Comparison of ENCODE assay signal across 11 cellular contexts in the genomic region with DNA sequence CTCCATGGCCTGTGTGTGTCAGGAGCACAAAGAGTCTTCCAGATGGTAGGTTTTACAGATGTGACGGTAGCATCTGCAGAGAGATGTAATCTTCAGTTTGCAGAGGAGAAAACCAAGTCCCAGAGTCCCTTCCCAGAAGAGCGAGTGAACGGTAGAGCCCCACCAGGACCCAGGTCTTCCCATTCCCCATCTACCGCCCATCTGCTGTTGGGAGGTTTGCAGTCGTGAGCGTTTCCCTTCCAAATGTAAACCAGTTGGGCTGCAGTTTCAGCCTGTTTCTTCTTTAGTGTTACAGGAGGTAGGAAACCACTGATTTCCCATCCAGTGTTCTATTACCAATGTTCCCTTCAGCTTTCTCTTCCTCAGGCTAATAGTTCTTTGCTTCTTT. TPM values are rescaled to one million over a fixed set of nuclear protein-coding genes. Genes with fewer than 3 reads are reported as not detected.
DNase-seq lines count a peak whose midpoint lies in the region; ATAC-seq, FAIRE-seq and TF ChIP-seq lines count a peak whose summit lies in the region.
"Had no signal": no experiment of that assay in that cellular context is flagged by ENCODE, and none has a peak within 500 bp of the region (broad histone marks: within the 10 kb centered on the region; RNA-seq: fewer than 3 reads in every experiment).

No MANE protein-coding gene starts in this region.

- H3K27ac Mint-ChIP-seq in activated CD4-positive, alpha-beta T cell treated with anti-CD3 and anti-CD28 coated beads for 36 hours: peak overlapping the region; percentile 51
- H3K27ac Mint-ChIP-seq: activated CD4-positive, alpha-beta T cell treated with anti-CD3 and anti-CD28 coated beads, Interleukin-2, amount 10 ng/mL, durations not matched to agents 7 days and 5 days had no signal

- H3K4me1 ChIP-seq in keratinocyte (ENCODE audit: control insufficient read depth, extremely low read depth, insufficient read depth, low read length): peaks cover 53% of the 10 kb centered on the region
- H3K4me1 ChIP-seq in smooth muscle cell (ENCODE audit: low read depth): peaks cover 9% of the 10 kb centered on the region
- peaks cover 15 to 78% (median 38%) of the 10 kb centered on the region in 3 donors for H3K4me1 ChIP-seq in esophagus squamous epithelium

- peaks cover 57% of the 10 kb centered on the region for H3K4me1 Mint-ChIP-seq in activated CD4-positive, alpha-beta T cell treated with anti-CD3 and anti-CD28 coated beads for 36 hours

- H3K9ac ChIP-seq in keratinocyte (ENCODE audit: control insufficient read depth, extremely low read depth, insufficient read depth, low read length) (peak overlapping the region; percentile 54), smooth muscle cell (ENCODE audit: low read depth) (peak overlapping the region; percentile 2)

- no peaks in the 10 kb centered on the region for H3K9me3 ChIP-seq in keratinocyte (ENCODE audit: control insufficient read depth, low read depth, low read length)
- no peaks in the 10 kb centered on the region for H3K9me3 ChIP-seq in smooth muscle cell (replicated peaks; ENCODE audit: low read depth)
- no peaks in the 10 kb centered on the region for H3K9me3 ChIP-seq in esophagus squamous epithelium

- peak overlapping the region; percentile 60 for H3K4me2 ChIP-seq in keratinocyte (ENCODE audit: control insufficient read depth, extremely low read depth, insufficient read depth, low read depth, low read length)
- H3K4me2 ChIP-seq in smooth muscle cell: peak overlapping the region; percentile 24

- intact Hi-C loops in activated CD4-positive, alpha-beta T cell treated with anti-CD3 and anti-CD28 coated beads for 36 hours (cut with DNase I, micrococcal nuclease): no loop called here
- intact Hi-C loops in esophagus squamous epithelium (cut with DNase I): no loop called here

- TF ChIP-seq POLR2A in esophagus squamous epithelium (IDR thresholded peaks at IDR 0.05): no peak

- CTCF ChIA-PET in activated CD4-positive, alpha-beta T cell treated with anti-CD3 and anti-CD28 coated beads for 36 hours (lab: Charles Lee): interaction anchor here (1.1 to 2.2 kb wide), 2 partner anchors 10 to 24 kb away, joined by 3 to 6 read pairs; a partner anchor contains a TSS
- CTCF ChIA-PET in RWPE1 (lab: Yijun Ruan, JAX): no interaction called here

- H3K27me3 Mint-ChIP-seq in activated CD4-positive, alpha-beta T cell treated with anti-CD3 and anti-CD28 coated beads for 36 hours: no peaks in the 10 kb centered on the region
- H3K27me3 Mint-ChIP-seq: activated CD4-positive, alpha-beta T cell treated with anti-CD3 and anti-CD28 coated beads, Interleukin-2, amount 10 ng/mL, durations not matched to agents 7 days and 5 days had no signal

- FAIRE-seq in keratinocyte (lab: Jason Lieb, UNC): no peak

- H3K79me2 ChIP-seq in keratinocyte (ENCODE audit: control insufficient read depth, insufficient read depth, low read length) (peaks cover 70% of the 10 kb centered on the region), smooth muscle cell (ENCODE audit: low read depth) (peaks cover 81% of the 10 kb centered on the region)

- no peak overlapping the region for H3K4me3 Mint-ChIP-seq in activated CD4-positive, alpha-beta T cell treated with anti-CD3 and anti-CD28 coated beads for 36 hours
- H3K4me3 Mint-ChIP-seq: activated CD4-positive, alpha-beta T cell treated with anti-CD3 and anti-CD28 coated beads, Interleukin-2, amount 10 ng/mL, durations not matched to agents 7 days and 5 days; immature natural killer cell; natural killer cell had no signal

- no peak overlapping the region for H2AFZ ChIP-seq in keratinocyte (ENCODE audit: control insufficient read depth, low read length)
- no peak overlapping the region for H2AFZ ChIP-seq in smooth muscle cell (ENCODE audit: low read depth)

- peaks cover 23% of the 10 kb centered on the region for H3K36me3 Mint-ChIP-seq in activated CD4-positive, alpha-beta T cell treated with anti-CD3 and anti-CD28 coated beads for 36 hours (ENCODE audit: low read depth)
- H3K36me3 Mint-ChIP-seq: natural killer cell had no signal

- dilution Hi-C loops in keratinocyte (cut with MboI; ENCODE audit: extremely low pct_ligation_motif_present, low sequenced_read_pairs): no loop called here

- TF ChIP-seq CTCF in RWPE1 (conservative IDR thresholded peaks at IDR 0.05; ENCODE audit: low read depth): no peak
- no peak for TF ChIP-seq CTCF in keratinocyte (optimal IDR thresholded peaks at IDR 0.05 in 1 of 3, IDR thresholded peaks at IDR 0.05 in 1 of 3, conservative IDR thresholded peaks at IDR 0.05 in 1 of 3; ENCODE audit: extremely low read depth in 1 of 3, insufficient read depth in 2 of 3, low read length in 3 of 3)
- no peak for TF ChIP-seq CTCF in smooth muscle cell (IDR thresholded peaks at IDR 0.05; ENCODE audit: borderline replicate concordance, insufficient read depth, poor library complexity, severe bottlenecking)
- TF ChIP-seq CTCF in esophagus squamous epithelium (IDR thresholded peaks at IDR 0.05): no peak

- POLR2A ChIA-PET in activated CD4-positive, alpha-beta T cell treated with anti-CD3 and anti-CD28 coated beads for 36 hours (lab: Charles Lee): interaction anchor here (1.0 kb wide), 1 partner anchor 24 kb away, joined by 5 read pairs; a partner anchor contains a TSS
- POLR2A ChIA-PET in RWPE1 (lab: Yijun Ruan, JAX; ENCODE audit: low non-redundant PET): interaction anchor here (1.1 kb wide), 1 partner anchor 24 kb away, joined by 4 read pairs; a partner anchor contains a TSS

- H3K27me3 ChIP-seq in keratinocyte (ENCODE audit: control insufficient read depth, extremely low read depth, insufficient read depth, low read length) (no peaks in the 10 kb centered on the region), smooth muscle cell (ENCODE audit: low read depth) (no peaks in the 10 kb centered on the region), esophagus squamous epithelium (no peaks in the 10 kb centered on the region)

- no peak for ATAC-seq in activated CD4-positive, alpha-beta T cell treated with anti-CD3 and anti-CD28 coated beads for 36 hours
- ATAC-seq in HG02938 (IDR thresholded peaks at IDR 0.05; ENCODE audit: unreplicated experiment): no peak

- no peaks in the 10 kb centered on the region for H3K9me3 Mint-ChIP-seq in activated CD4-positive, alpha-beta T cell treated with anti-CD3 and anti-CD28 coated beads for 36 hours (ENCODE audit: low read depth)
- H3K9me3 Mint-ChIP-seq: activated CD4-positive, alpha-beta T cell treated with anti-CD3 and anti-CD28 coated beads, Interleukin-2, amount 10 ng/mL, durations not matched to agents 7 days and 5 days; immature natural killer cell; natural killer cell had no signal

- H4K20me1 ChIP-seq in keratinocyte (ENCODE audit: control insufficient read depth, extremely low read depth, insufficient read depth, low read length) (no peaks in the 10 kb centered on the region), smooth muscle cell (ENCODE audit: low read depth) (peaks cover 90% of the 10 kb centered on the region)

- H3K4me3 ChIP-seq in keratinocyte (ENCODE audit: control insufficient read depth in 2 of 3, extremely low read depth in 1 of 3, insufficient read depth in 2 of 3, low read depth in 1 of 3, low read length in 3 of 3) (no peak overlapping the region), smooth muscle cell (no peak overlapping the region), esophagus squamous epithelium (no peak overlapping the region)

- H3K36me3 ChIP-seq in keratinocyte (ENCODE audit: control insufficient read depth in 2 of 2, extremely low read depth in 1 of 2, insufficient read depth in 2 of 2, low read length in 2 of 2) (peaks cover 9 to 10% of the 10 kb centered on the region in 2 experiments), smooth muscle cell (ENCODE audit: low read depth) (no peaks in the 10 kb centered on the region), esophagus squamous epithelium (no peaks in the 10 kb centered on the region)

- peaks cover 5% of the 10 kb centered on the region for H3K9me1 ChIP-seq in keratinocyte (ENCODE audit: control insufficient read depth, extremely low read depth, insufficient read depth, low read length)

- WGBS in smooth muscle cell (ENCODE audit: low lambda C conversion rate): 63% methylated on average over 6 of the region's 6 CpGs
- 57 to 71% methylated on average over 6 of the region's 6 CpGs for WGBS in esophagus squamous epithelium, 2 donors

- H3F3A ChIP-seq in smooth muscle cell (ENCODE audit: low read depth): peaks cover 7% of the 10 kb centered on the region

- DNase-seq in activated CD4-positive, alpha-beta T cell treated with anti-CD3 and anti-CD28 coated beads for 36 hours: no peak
- DNase-seq in activated CD4-positive, alpha-beta T cell treated with anti-CD3 and anti-CD28 coated beads, Interleukin-2, amount 50 U/mL, for 1 hour: no peak
- DNase-seq in RWPE1 (ENCODE audit: low spot score) (no peak), keratinocyte (ENCODE audit: low read depth, low spot score) (no peak), smooth muscle cell (lab: John Stamatoyannopoulos, UW; ENCODE audit: unreplicated experiment) (no peak), A172 (ENCODE audit: low spot score) (no peak), esophagus squamous epithelium (lab: John Stamatoyannopoulos, UW) (no peak)
- DNase-seq: activated CD4-positive, alpha-beta T cell treated with anti-CD3 and anti-CD28 coated beads, Interleukin-2, amount 10 ng/mL, durations not matched to agents 7 days and 5 days; immature natural killer cell; natural killer cell had no signal

- H3K27ac ChIP-seq in RWPE1: peak overlapping the region; percentile 77
- peak overlapping the region; percentile 47 for H3K27ac ChIP-seq in keratinocyte (ENCODE audit: control insufficient read depth, insufficient read depth, low read length)
- H3K27ac ChIP-seq in smooth muscle cell (ENCODE audit: low read depth): peak overlapping the region; percentile 72
- peak overlapping the region in 2 of 4 donors; percentile 44 to 56 for H3K27ac ChIP-seq in esophagus squamous epithelium

RNA-seq across cellular contexts. Expression of a gene that starts 24.0 kb away (rescaled TPM):
- 10 to 100 TPM in 1 of 2 experiments, 1 to 10 TPM in 1; 9.8 to 10.7 TPM for total RNA-seq in activated CD4-positive, alpha-beta T cell treated with anti-CD3 and anti-CD28 coated beads for 36 hours
- 50.3 to 67.1 TPM (median 58.5 TPM) in 3 replicates for polyA plus RNA-seq in keratinocyte
- polyA plus RNA-seq in keratinocyte (2011; ENCODE audit: low read depth): 21.1 TPM
- 32.5 and 51.0 TPM in 2 replicates for polyA plus RNA-seq in keratinocyte (2011; cell fraction: cytosol; rRNA removed)
- polyA plus RNA-seq in keratinocyte (2011; cell fraction: nucleus; rRNA removed): 70.3 and 70.8 TPM in 2 replicates
- polyA plus RNA-seq in keratinocyte (2012; ENCODE audit: low replicate concordance): 25.7 and 43.4 TPM in 2 replicates
- 40.7 to 138 TPM (median 115 TPM) in 3 replicates for polyA minus RNA-seq in keratinocyte
- polyA minus RNA-seq in keratinocyte (2011; cell fraction: cytosol; rRNA and poly(A)+ RNA removed): 71.6 TPM
- 117 and 181 TPM in 2 replicates for polyA minus RNA-seq in keratinocyte (2011; cell fraction: nucleus; rRNA and poly(A)+ RNA removed)
- total RNA-seq in smooth muscle cell: 81.2 and 91.6 TPM in 2 replicates
- polyA plus RNA-seq in smooth muscle cell: 30.5 and 32.2 TPM in 2 replicates
- 37.9 and 40.0 TPM in 2 replicates for total RNA-seq in A172 (2014; rRNA removed; shearing (Covaris generic))
- total RNA-seq in esophagus squamous epithelium: 10 to 100 TPM in 3 of 4 donors, 1 to 10 TPM in 1; 8.4 to 36.2 (median 17.4) TPM
